ENCODE assay signal across 22 cellular contexts in genomic region chr3:41598329-41598728, GRCh38.
"Had no signal": no experiment of that assay in that cellular context is flagged by ENCODE, and none has a peak within 500 bp of the region (broad histone marks: within the 10 kb centered on the region; RNA-seq: fewer than 3 reads in every experiment).

No MANE protein-coding gene starts in this region.

- H3K27ac Mint-ChIP-seq: naive B cell; nephron progenitor cell; stimulated activated naive B cell treated with anti-CD40 and anti-IgM and Interleukin-4, amounts not matched to agents 10 μg/mL and 1 μg/mL and 100 μg/mL, for 72 hours had no signal

- H3K4me1 ChIP-seq: colonic mucosa, esophagus squamous epithelium, stomach, transverse colon had no signal

- DNase-seq: colonic mucosa; dermis blood vessel endothelial cell; esophagus squamous epithelium; head of caudate nucleus; kidney; left cardiac atrium; left ventricle myocardium superior; naive B cell; nephron progenitor cell; posterior cingulate gyrus; stimulated activated CD4-positive, alpha-beta T cell treated with anti-CD3 and anti-CD28 coated beads, Interleukin-2, amount 100 ng/mL, for 24 hours; stimulated activated CD4-positive, alpha-beta T cell treated with anti-CD3 and anti-CD28 coated beads, Interleukin-4, amount 100 ng/mL, for 4 hours; stimulated activated naive B cell treated with anti-CD40 and anti-IgM and Interleukin-4, amounts not matched to agents 10 μg/mL and 1 μg/mL and 100 μg/mL, for 72 hours; stomach; substantia nigra; transverse colon had no signal

- H3K27me3 ChIP-seq: colonic mucosa, esophagus squamous epithelium, hepatocyte, neutrophil, sigmoid colon, stomach, transverse colon had no signal

- H3K9me3 Mint-ChIP-seq: nephron progenitor cell; stimulated activated naive B cell treated with anti-CD40 and anti-IgM and Interleukin-4, amounts not matched to agents 10 μg/mL and 1 μg/mL and 100 μg/mL, for 72 hours had no signal

- H3K27me3 Mint-ChIP-seq: naive B cell; stimulated activated naive B cell treated with anti-CD40 and anti-IgM and Interleukin-4, amounts not matched to agents 10 μg/mL and 1 μg/mL and 100 μg/mL, for 72 hours had no signal

- H3K4me2 ChIP-seq: hepatocyte had no signal

- H3K79me2 ChIP-seq: hepatocyte had no signal

- H3K36me3 Mint-ChIP-seq: naive B cell had no signal

- H3K4me3 ChIP-seq: colonic mucosa, esophagus squamous epithelium, hepatocyte, lung, sigmoid colon, skin epidermis, stomach, thoracic aorta, transverse colon had no signal

- ATAC-seq: left cardiac atrium had no signal

- H3K9me3 ChIP-seq: colonic mucosa, esophagus squamous epithelium, neutrophil, sigmoid colon, stomach, thoracic aorta, transverse colon had no signal

- H3K4me1 Mint-ChIP-seq: nephron progenitor cell had no signal

- H2AFZ ChIP-seq: hepatocyte had no signal

- H3K27ac ChIP-seq: colonic mucosa, esophagus squamous epithelium, hepatocyte, neutrophil, sigmoid colon, skin epidermis, stomach, thoracic aorta had no signal

- H3K4me3 Mint-ChIP-seq: naive B cell; nephron progenitor cell; stimulated activated naive B cell treated with anti-CD40 and anti-IgM and Interleukin-4, amounts not matched to agents 10 μg/mL and 1 μg/mL and 100 μg/mL, for 72 hours had no signal

- H3K36me3 ChIP-seq: colonic mucosa, esophagus squamous epithelium, neutrophil, sigmoid colon, stomach, thoracic aorta, transverse colon had no signal
